Comparison of ENCODE assay signal across 21 cellular contexts in the genomic region with DNA sequence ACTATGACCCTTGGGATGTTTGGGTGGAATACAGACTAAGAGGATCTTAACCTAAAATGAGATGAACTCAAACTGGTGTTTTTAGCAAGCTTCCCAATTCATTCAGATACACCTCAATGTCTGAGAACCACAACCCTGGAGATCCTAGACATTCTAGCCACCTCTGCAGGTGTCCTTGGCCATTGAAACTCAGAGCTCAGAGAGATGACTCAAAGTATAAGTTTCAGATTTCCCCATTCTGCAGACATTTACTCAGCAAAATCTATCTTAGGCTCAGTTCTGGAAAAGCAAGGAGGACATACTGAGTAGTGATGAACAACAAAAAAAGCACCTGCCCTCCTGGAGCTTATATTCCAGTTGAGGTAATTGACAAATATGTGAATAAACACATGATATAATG. TPM values are rescaled to one million over a fixed set of nuclear protein-coding genes. Genes with fewer than 3 reads are reported as not detected.
DNase-seq lines count a peak whose midpoint lies in the region; ATAC-seq and TF ChIP-seq lines count a peak whose summit lies in the region.
"Had no signal": no experiment of that assay in that cellular context is flagged by ENCODE, and none has a peak within 500 bp of the region (broad histone marks: within the 10 kb centered on the region; RNA-seq: fewer than 3 reads in every experiment).

No MANE protein-coding gene starts in this region.

- ATAC-seq in GM18858 (IDR thresholded peaks at IDR 0.05; ENCODE audit: unreplicated experiment) (peak; percentile 87), GM21381 (IDR thresholded peaks at IDR 0.05; ENCODE audit: unreplicated experiment) (peak; percentile 52), HG02884 (IDR thresholded peaks at IDR 0.05; ENCODE audit: unreplicated experiment) (peak; percentile 78)

- H4K5ac ChIP-seq in mesendoderm (ENCODE audit: low read length), result no peak overlapping the region

- no peak overlapping the region for H3K56ac ChIP-seq in mesendoderm (ENCODE audit: low read length)

- DNase-seq in head of caudate nucleus (no peak), NCI-H1694 (lab: John Stamatoyannopoulos, UW) (no peak), mesendoderm (no peak), SIG-M5 treated with dmso at 0.1 percent for 504 hours (lab: John Stamatoyannopoulos, UW; ENCODE audit: unreplicated experiment) (no peak)
- DNase-seq: activated CD4-positive, alpha-beta T cell treated with anti-CD3 and anti-CD28 coated beads for 48 hours; activated naive CD4-positive, alpha-beta T cell treated with anti-CD3 and anti-CD28 coated beads, Interleukin-2, amount 50 U/mL, for 16 hours; aorta; EL; HFFc6; NCI-H510A treated with DMSO at 0.1 percent for 48 hours; Peyer's patch; T-helper 2 cell; upper lobe of left lung had no signal

- H4K20me1 ChIP-seq in KMS-11 (ENCODE audit: insufficient read depth), result no peaks in the 10 kb centered on the region

- H3K9ac ChIP-seq in KMS-11 (no peak overlapping the region), mesendoderm (ENCODE audit: low read length) (no peak overlapping the region)
- H3K9ac ChIP-seq: neural progenitor cell had no signal

- H3K23ac ChIP-seq in mesendoderm (ENCODE audit: low read length), result no peak overlapping the region

- no peak overlapping the region for H2AFZ ChIP-seq in KMS-11 (ENCODE audit: low read depth)
- H2AFZ ChIP-seq: neural progenitor cell had no signal

- no peak overlapping the region for H2AK5ac ChIP-seq in mesendoderm (ENCODE audit: low read length)

- no peak overlapping the region for H4K8ac ChIP-seq in mesendoderm (ENCODE audit: low read depth, low read length)

- H3K4me2 ChIP-seq in KMS-11 (no peak overlapping the region; the same call in 1 of the 2 replicates), mesendoderm (ENCODE audit: low read length) (no peak overlapping the region)
- H3K4me2 ChIP-seq: neural progenitor cell had no signal

- H3K4ac ChIP-seq in mesendoderm (ENCODE audit: low read depth, low read length), result no peak overlapping the region

- no peak for TF ChIP-seq CTCF in KMS-11 (conservative IDR thresholded peaks at IDR 0.05; ENCODE audit: low read depth, low read length)

- no peak overlapping the region for H2BK15ac ChIP-seq in mesendoderm (replicated peaks; ENCODE audit: low read depth)

- H2BK5ac ChIP-seq in mesendoderm (ENCODE audit: low read length), result no peak overlapping the region

- no peak overlapping the region for H3K18ac ChIP-seq in mesendoderm (ENCODE audit: low read length)

- H3K27me3 ChIP-seq in KMS-11 (ENCODE audit: insufficient read depth, low read depth) (no peaks in the 10 kb centered on the region), mesendoderm (ENCODE audit: insufficient read depth, low read length, poor library complexity) (no peaks in the 10 kb centered on the region)
- H3K27me3 ChIP-seq: neural progenitor cell, Peyer's patch, upper lobe of left lung had no signal

- H3K4me1 ChIP-seq in KMS-11 (ENCODE audit: low read depth, poor library complexity, severe bottlenecking) (peaks cover 24% of the 10 kb centered on the region), mesendoderm (ENCODE audit: control insufficient read depth, low read depth, low read length) (peaks cover 2% of the 10 kb centered on the region)
- H3K4me1 ChIP-seq: neural progenitor cell, Peyer's patch, upper lobe of left lung had no signal

- H3K27ac ChIP-seq in KMS-11, result peak overlapping the region; percentile 33; the same call in 1 of the 2 replicates
- no peak overlapping the region for H3K27ac ChIP-seq in mesendoderm (ENCODE audit: low read depth, low read length)
- H3K27ac ChIP-seq: C4-2B, HL-60, neural progenitor cell, Peyer's patch, SK-N-MC, upper lobe of left lung had no signal

- H3K79me2 ChIP-seq in KMS-11 (ENCODE audit: insufficient read depth, low read depth) (no peaks in the 10 kb centered on the region), mesendoderm (ENCODE audit: control insufficient read depth, insufficient read depth, low read length) (no peaks in the 10 kb centered on the region)

- intact Hi-C loops in head of caudate nucleus (cut with DNase I), result no loop called here

- no peaks in the 10 kb centered on the region for H3K79me1 ChIP-seq in mesendoderm (ENCODE audit: low read length)

- H3K36me3 ChIP-seq in KMS-11 (ENCODE audit: insufficient read depth) (no peaks in the 10 kb centered on the region), mesendoderm (ENCODE audit: control insufficient read depth, insufficient read depth, low read length) (no peaks in the 10 kb centered on the region)
- H3K36me3 ChIP-seq: neural progenitor cell, Peyer's patch, upper lobe of left lung had no signal

- H3K4me3 ChIP-seq in KMS-11 (IDR thresholded peaks at IDR 0.05; ENCODE audit: insufficient read depth, low read depth, low read length), result no peak overlapping the region
- no peak overlapping the region for H3K4me3 ChIP-seq in mesendoderm (ENCODE audit: low read length)
- H3K4me3 ChIP-seq: neural progenitor cell, Peyer's patch, SK-N-MC, upper lobe of left lung had no signal

- no peak overlapping the region for H2BK120ac ChIP-seq in mesendoderm (ENCODE audit: low read depth, low read length)

RNA-seq across cellular contexts. Expression of a gene that starts 47.8 kb away (rescaled TPM):
- 4.5 TPM for polyA plus RNA-seq in mesendoderm (2013, experiment 1 of 2)
- polyA plus RNA-seq in mesendoderm (2013, experiment 2 of 2), result 5.3 TPM
